In genomic region chr5:81214848-81215247, GRCh38 we compare ENCODE assay signal across 25 cellular contexts. TPM values are rescaled to one million over a fixed set of nuclear protein-coding genes. Genes with fewer than 3 reads are reported as not detected.
"Had no signal": no experiment of that assay in that cellular context is flagged by ENCODE, and none has a peak within 500 bp of the region (broad histone marks: within the 10 kb centered on the region; RNA-seq: fewer than 3 reads in every experiment).

No MANE protein-coding gene starts in this region.

- H3K27ac Mint-ChIP-seq: activated B cell treated with CpG ODN at 0.5 μM for 24 hours; activated naive CD4-positive, alpha-beta T cell treated with anti-CD3 and anti-CD28 coated beads, Interleukin-2, amount 10 ng/mL, durations not matched to agents 7 days and 5 days; activated naive CD8-positive, alpha-beta T cell treated with anti-CD3 and anti-CD28 coated beads for 36 hours; activated T-helper 2 cell treated with anti-CD3 and anti-CD28 coated beads, Interferon-gamma antibody, Interleukin-2, Interleukin-4, amounts not matched to agents 10 μg/mL and 5 μg/mL and 100 μg/mL, durations not matched to agents 14 hours and 24 hours and 36 hours; T-helper 2 cell treated with Interferon-gamma antibody and Interleukin-4, amounts not matched to agents 5 μg/mL and 100 μg/mL, for 36 hours had no signal

- H3K4me3 ChIP-seq: cardiac muscle cell, Peyer's patch, SJCRH30 had no signal

- H3K9me3 Mint-ChIP-seq: activated B cell treated with CpG ODN at 0.5 μM for 24 hours; activated naive CD4-positive, alpha-beta T cell treated with anti-CD3 and anti-CD28 coated beads, Interleukin-2, amount 10 ng/mL, durations not matched to agents 7 days and 5 days; activated naive CD8-positive, alpha-beta T cell treated with anti-CD3 and anti-CD28 coated beads for 36 hours; activated T-helper 2 cell treated with anti-CD3 and anti-CD28 coated beads, Interferon-gamma antibody, Interleukin-2, Interleukin-4, amounts not matched to agents 10 μg/mL and 5 μg/mL and 100 μg/mL, durations not matched to agents 14 hours and 24 hours and 36 hours; T-helper 2 cell treated with Interferon-gamma antibody and Interleukin-4, amounts not matched to agents 5 μg/mL and 100 μg/mL, for 36 hours had no signal

- H3K27ac ChIP-seq: brain microvascular endothelial cell, cardiac muscle cell, Peyer's patch, RWPE1, SJCRH30 had no signal

- H3K36me3 ChIP-seq: brain microvascular endothelial cell, cardiac muscle cell, Peyer's patch, SJCRH30 had no signal

- ATAC-seq: SK-N-SH treated with all-trans-retinoic acid at 6 μM for 48 hours had no signal

- H3K36me3 Mint-ChIP-seq: activated naive CD4-positive, alpha-beta T cell treated with anti-CD3 and anti-CD28 coated beads, Interleukin-2, amount 10 ng/mL, durations not matched to agents 7 days and 5 days had no signal

- H3K4me1 Mint-ChIP-seq: activated naive CD4-positive, alpha-beta T cell treated with anti-CD3 and anti-CD28 coated beads, Interleukin-2, amount 10 ng/mL, durations not matched to agents 7 days and 5 days; activated naive CD8-positive, alpha-beta T cell treated with anti-CD3 and anti-CD28 coated beads for 36 hours had no signal

- H3K4me1 ChIP-seq: SJCRH30 had no signal

- H3K27me3 ChIP-seq: brain microvascular endothelial cell, cardiac muscle cell, Peyer's patch, SJCRH30 had no signal

- H3K9me3 ChIP-seq: Peyer's patch, SJCRH30 had no signal

- H3K4me3 Mint-ChIP-seq: activated B cell treated with CpG ODN at 0.5 μM for 24 hours; activated naive CD4-positive, alpha-beta T cell treated with anti-CD3 and anti-CD28 coated beads, Interleukin-2, amount 10 ng/mL, durations not matched to agents 7 days and 5 days; activated naive CD8-positive, alpha-beta T cell treated with anti-CD3 and anti-CD28 coated beads for 36 hours; T-helper 2 cell treated with Interferon-gamma antibody and Interleukin-4, amounts not matched to agents 5 μg/mL and 100 μg/mL, for 36 hours had no signal

- DNase-seq: activated B cell treated with CpG ODN at 0.5 μM for 24 hours; activated CD4-positive, alpha-beta T cell treated with anti-CD3 and anti-CD28 coated beads for 4 hours; activated CD4-positive, alpha-beta T cell treated with anti-CD3 and anti-CD28 coated beads, Interleukin-2, amount 50 U/mL, for 4 hours; activated CD8-positive, alpha-beta memory T cell treated with anti-CD3 and anti-CD28 coated beads for 24 hours; activated gamma-delta T cell treated with Interleukin-2 at 50 U/mL for 16 hours; activated naive CD4-positive, alpha-beta T cell treated with anti-CD3 and anti-CD28 coated beads, Interleukin-2, amount 10 ng/mL, durations not matched to agents 7 days and 5 days; activated naive CD8-positive, alpha-beta T cell treated with anti-CD3 and anti-CD28 coated beads for 36 hours; activated T-cell treated with anti-CD3 and anti-CD28 coated beads, Interleukin-2, amount 50 U/mL, for 1 hour; brain microvascular endothelial cell; Kasumi-1; NCI-H1048; NCI-H146; NCI-H187 treated with DMSO at 0.1 percent for 48 hours; NCI-H2081 treated with DMSO at 0.1 percent for 48 hours; NCI-H446; NCI-H524; Peyer's patch; Right ventricle myocardium superior; SJCRH30; SW 1271 had no signal

- H3K27me3 Mint-ChIP-seq: activated B cell treated with CpG ODN at 0.5 μM for 24 hours; activated naive CD4-positive, alpha-beta T cell treated with anti-CD3 and anti-CD28 coated beads, Interleukin-2, amount 10 ng/mL, durations not matched to agents 7 days and 5 days; activated naive CD8-positive, alpha-beta T cell treated with anti-CD3 and anti-CD28 coated beads for 36 hours had no signal

RNA-seq across cellular contexts. Expression of gene CKMT2, which starts 18.3 kb away (rescaled TPM):
- total RNA-seq: activated B cell treated with CpG ODN at 0.5 μM for 24 hours; activated naive CD8-positive, alpha-beta T cell treated with anti-CD3 and anti-CD28 coated beads for 36 hours; activated T-helper 2 cell treated with anti-CD3 and anti-CD28 coated beads, Interferon-gamma antibody, Interleukin-2, Interleukin-4, amounts not matched to agents 10 μg/mL and 5 μg/mL and 100 μg/mL, durations not matched to agents 14 hours and 24 hours and 36 hours; SJCRH30 had no signal
